Comparison of ENCODE assay signal across 15 cellular contexts in genomic region chr1:77544845-77545244, GRCh38.
A peak's percentile ranks its signal among the peaks of the same experiment; 100 is the strongest.
DNase-seq lines count a peak whose midpoint lies in the region; ATAC-seq and TF ChIP-seq lines count a peak whose summit lies in the region.
"Had no signal": no experiment of that assay in that cellular context is flagged by ENCODE, and none has a peak within 500 bp of the region (broad histone marks: within the 10 kb centered on the region; RNA-seq: fewer than 3 reads in every experiment).

No MANE protein-coding gene starts in this region.

- H3K4me3 Mint-ChIP-seq in neural crest cell = no peak overlapping the region
- H3K4me3 Mint-ChIP-seq: CD8-positive, alpha-beta memory T cell had no signal

- no peak overlapping the region for H3K4me3 ChIP-seq in dorsolateral prefrontal cortex
- H3K4me3 ChIP-seq: A549 had no signal

- H3K9me3 Mint-ChIP-seq in neural crest cell = no peaks in the 10 kb centered on the region
- H3K9me3 Mint-ChIP-seq: CD8-positive, alpha-beta memory T cell had no signal

- H3K27ac ChIP-seq in dorsolateral prefrontal cortex = peak overlapping the region in 55 of 59 donors; percentile 3 to 88 (median 69)
- H3K27ac ChIP-seq: KMS-11 had no signal

- DNase-seq in left ventricle myocardium superior (no peak), left cardiac atrium (no peak), dorsolateral prefrontal cortex (no peak), neural crest cell (ENCODE audit: low read depth, low spot score) (no peak), NCI-H526 treated with DMSO at 0.1 percent for 48 hours (lab: John Stamatoyannopoulos, UW) (no peak)
- DNase-seq: CD8-positive, alpha-beta memory T cell; DMS79 treated with DMSO at 0.1 percent for 48 hours; NCI-H1436; NCI-H2081; NCI-H510A had no signal

- peaks cover 4% of the 10 kb centered on the region for H3K4me1 Mint-ChIP-seq in neural crest cell
- H3K4me1 Mint-ChIP-seq: CD8-positive, alpha-beta memory T cell had no signal

- no peaks in the 10 kb centered on the region for H3K36me3 Mint-ChIP-seq in neural crest cell (ENCODE audit: low read depth)

- H3K27ac Mint-ChIP-seq in neural crest cell (ENCODE audit: unreplicated experiment) = peak overlapping the region; percentile 5

- no peak for TF ChIP-seq CTCF in dorsolateral prefrontal cortex (IDR thresholded peaks at IDR 0.05 in 54 of 56, conservative IDR thresholded peaks at IDR 0.05 in 2 of 56; ENCODE audit: low read depth in 1 of 56, partially characterized antibody in 56 of 56)
- TF ChIP-seq CTCF in neural crest cell (conservative IDR thresholded peaks at IDR 0.05) = no peak

- no peaks in the 10 kb centered on the region for H3K27me3 ChIP-seq in dorsolateral prefrontal cortex
- H3K27me3 ChIP-seq: BLaER1 treated with 17β-estradiol and CSF1 and Interleukin-3, amounts not matched to agents 10 nM and 100 nM had no signal

- ATAC-seq in left ventricle myocardium superior (peak; percentile 76), left cardiac atrium (no peak), GM18520 (IDR thresholded peaks at IDR 0.05; ENCODE audit: unreplicated experiment) (no peak), GM21528 (IDR thresholded peaks at IDR 0.05; ENCODE audit: low FRiP score, unreplicated experiment) (no peak)
- ATAC-seq: A549 had no signal

- intact Hi-C loops in left ventricle myocardium superior (cut with micrococcal nuclease) = no loop called here
- intact Hi-C loops in left cardiac atrium (cut with DNase I) = no loop called here
- intact Hi-C loops in dorsolateral prefrontal cortex (cut with DNase I) = no loop called here

- no peaks in the 10 kb centered on the region for H3K27me3 Mint-ChIP-seq in neural crest cell (ENCODE audit: low read depth)
